Comparison of ENCODE assay signal across 23 cellular contexts in genomic region chr2:219527076-219527394, GRCh38. TPM values are rescaled to one million over a fixed set of nuclear protein-coding genes. Genes with fewer than 3 reads are reported as not detected.
DNase-seq lines count a peak whose midpoint lies in the region; ATAC-seq, FAIRE-seq and TF ChIP-seq lines count a peak whose summit lies in the region.
"Had no signal": no experiment of that assay in that cellular context is flagged by ENCODE, and none has a peak within 500 bp of the region (broad histone marks: within the 10 kb centered on the region; RNA-seq: fewer than 3 reads in every experiment).

No MANE protein-coding gene starts in this region.

- no peaks in the 10 kb centered on the region for H3K36me3 ChIP-seq in CD8-positive, alpha-beta memory T cell (ENCODE audit: insufficient read depth, low read length)
- no peaks in the 10 kb centered on the region for H3K36me3 ChIP-seq in right lobe of liver
- H3K36me3 ChIP-seq: suprapubic skin had no signal

- DNase-seq in CD8-positive, alpha-beta memory T cell = no peak
- DNase-seq in HTR-8/SVneo (ENCODE audit: insufficient read length, low spot score) = no peak
- DNase-seq in right lobe of liver = no peak
- DNase-seq in coronary artery (ENCODE audit: low spot score) = no peak
- no peak for DNase-seq in NCI-H2029 treated with DMSO at 0.1 percent for 48 hours (lab: John Stamatoyannopoulos, UW)
- DNase-seq: activated CD4-positive, alpha-beta T cell treated with anti-CD3 and anti-CD28 coated beads for 4 hours; activated CD8-positive, alpha-beta memory T cell treated with anti-CD3 and anti-CD28 coated beads, Interleukin-2, amount 50 U/mL, for 48 hours; activated gamma-delta T cell treated with Interleukin-2 at 50 U/mL for 16 hours; amniotic stem cell; cerebellar nuclear complex; COR-L47; NCI-H1048; NCI-H345; occipital lobe; stimulated activated CD4-positive, alpha-beta T cell treated with anti-CD3 and anti-CD28 coated beads, Interleukin-4, amount 100 ng/mL, for 1 hour had no signal

- TF ChIP-seq CTCF in brain (conservative IDR thresholded peaks at IDR 0.05) (no peak), right lobe of liver (IDR thresholded peaks at IDR 0.05) (no peak), coronary artery (IDR thresholded peaks at IDR 0.05) (no peak)

- no peak overlapping the region for H3K27ac Mint-ChIP-seq in CD8-positive, alpha-beta memory T cell
- peak overlapping the region in 3 of 5 experiments; percentile 61 to 90 (median 69) for H3K27ac Mint-ChIP-seq in brain

- ATAC-seq in right lobe of liver (peak; percentile 26 to 54 (median 48)), GM21576 (IDR thresholded peaks at IDR 0.05; ENCODE audit: unreplicated experiment) (no peak), GM19324 (IDR thresholded peaks at IDR 0.05; ENCODE audit: low FRiP score, unreplicated experiment) (no peak)
- ATAC-seq: GM12878 had no signal

- no peak for TF ChIP-seq POLR2A in right lobe of liver (IDR thresholded peaks at IDR 0.05)

- peaks cover 48 to 85% of the 10 kb centered on the region in 2 donors for H3K27me3 Mint-ChIP-seq in CD8-positive, alpha-beta memory T cell
- H3K27me3 Mint-ChIP-seq in brain = peaks cover 20% of the 10 kb centered on the region

- peak overlapping the region; percentile 51 for H3K27ac ChIP-seq in CD8-positive, alpha-beta memory T cell (ENCODE audit: low read depth, low read length)
- H3K27ac ChIP-seq in right lobe of liver = no peak overlapping the region
- no peak overlapping the region for H3K27ac ChIP-seq in coronary artery
- H3K27ac ChIP-seq: suprapubic skin had no signal

- intact Hi-C loops in right lobe of liver (cut with DNase I) = loop anchor here in 1 of 2 donors (10.0 kb wide), 1 partner anchor 122 kb away; no protein-coding TSS in a partner anchor

- peaks cover 8% of the 10 kb centered on the region for H3K4me1 ChIP-seq in CD8-positive, alpha-beta memory T cell (ENCODE audit: insufficient read depth, low read length)
- H3K4me1 ChIP-seq in right lobe of liver = no peaks in the 10 kb centered on the region

- peaks cover 43% of the 10 kb centered on the region for H3K27me3 ChIP-seq in CD8-positive, alpha-beta memory T cell (ENCODE audit: insufficient read depth, low read length, poor library complexity, severe bottlenecking)
- peaks cover 0 to 23% of the 10 kb centered on the region in 2 donors for H3K27me3 ChIP-seq in right lobe of liver

- H3K4me3 ChIP-seq in CD8-positive, alpha-beta memory T cell (ENCODE audit: low read length) = no peak overlapping the region
- H3K4me3 ChIP-seq in right lobe of liver (no peak overlapping the region), coronary artery (no peak overlapping the region)
- H3K4me3 ChIP-seq: GM12878, suprapubic skin had no signal

- no peaks in the 10 kb centered on the region for H3K9me3 Mint-ChIP-seq in CD8-positive, alpha-beta memory T cell
- H3K9me3 Mint-ChIP-seq in brain = no peaks in the 10 kb centered on the region

- no CpG with 5 or more reads among the region's 6 CpGs for WGBS in right lobe of liver (ENCODE audit: insufficient coverage, low coverage, low lambda C conversion rate, missing lambda C conversion rate)

- H3K4me3 Mint-ChIP-seq in CD8-positive, alpha-beta memory T cell = no peak overlapping the region
- peak overlapping the region in 1 of 5 experiments; percentile 6 for H3K4me3 Mint-ChIP-seq in brain

- peaks cover 5 to 13% (median 8%) of the 10 kb centered on the region in 3 donors for H3K4me1 Mint-ChIP-seq in CD8-positive, alpha-beta memory T cell
- peaks cover 62% of the 10 kb centered on the region for H3K4me1 Mint-ChIP-seq in brain

- CTCF ChIA-PET in CD8-positive, alpha-beta memory T cell (lab: Charles Lee) = interaction anchor here (1.1 to 7.4 kb wide), 4 partner anchors 17 to 124 kb away, joined by 6 to 102 read pairs (median 54); partner anchors contain the start of gene GMPPA

- no peaks in the 10 kb centered on the region for H3K36me3 Mint-ChIP-seq in CD8-positive, alpha-beta memory T cell
- no peaks in the 10 kb centered on the region for H3K36me3 Mint-ChIP-seq in brain

- peak; percentile 20 for FAIRE-seq in HTR-8/SVneo (lab: Jason Lieb, UNC)
- FAIRE-seq: G401.6, GM12878 had no signal

- POLR2A ChIA-PET in CD8-positive, alpha-beta memory T cell (lab: Charles Lee) = no interaction called here

- H3K9me3 ChIP-seq in CD8-positive, alpha-beta memory T cell (ENCODE audit: low read length) = no peaks in the 10 kb centered on the region
- H3K9me3 ChIP-seq in right lobe of liver = no peaks in the 10 kb centered on the region
- H3K9me3 ChIP-seq: suprapubic skin had no signal

RNA-seq across cellular contexts. Expression of gene ASIC4, which starts 12.8 kb away (rescaled TPM):
- not detected for total RNA-seq in CD8-positive, alpha-beta memory T cell
- not detected for polyA plus RNA-seq in CD8-positive, alpha-beta memory T cell
- polyA plus RNA-seq in brain (ENCODE audit: insufficient read depth, low read depth, low replicate concordance) = 1.2 TPM
- not detected for total RNA-seq in right lobe of liver
- total RNA-seq: GM12878, mononuclear cell, suprapubic skin had no signal

RNA-seq across cellular contexts. Expression of gene CHPF, which starts 16.6 kb away (rescaled TPM):
- 10 to 100 TPM; 32.9 to 36.5 TPM for total RNA-seq in CD8-positive, alpha-beta memory T cell
- 8.7 TPM for polyA plus RNA-seq in CD8-positive, alpha-beta memory T cell
- 41.6 TPM for polyA plus RNA-seq in brain (ENCODE audit: insufficient read depth, low read depth, low replicate concordance)
- 100 to 1,000 TPM in 2 of 6 experiments, 10 to 100 TPM in 4; 33.2 to 183 (median 39.6) TPM for total RNA-seq in right lobe of liver

RNA-seq across cellular contexts. Expression of gene TMEM198, which starts 16.8 kb away (rescaled TPM):
- total RNA-seq in CD8-positive, alpha-beta memory T cell = 1 to 10 TPM; 5.2 to 6.0 TPM
- not detected for polyA plus RNA-seq in CD8-positive, alpha-beta memory T cell
- 23.1 TPM for polyA plus RNA-seq in brain (ENCODE audit: insufficient read depth, low read depth, low replicate concordance)
- 1 to 10 TPM in 5 of 6 experiments, under 1 TPM in 1; 0.68 to 3.2 (median 1.2) TPM for total RNA-seq in right lobe of liver
- total RNA-seq: mononuclear cell had no signal

RNA-seq across cellular contexts. Expression of gene GMPPA, which starts 28.3 kb away (rescaled TPM):
- 10 to 100 TPM; 36.9 to 37.1 TPM for total RNA-seq in CD8-positive, alpha-beta memory T cell
- 32.5 TPM for polyA plus RNA-seq in CD8-positive, alpha-beta memory T cell
- 22.0 TPM for polyA plus RNA-seq in brain (ENCODE audit: insufficient read depth, low read depth, low replicate concordance)
- total RNA-seq in right lobe of liver = 10 to 100 TPM; 21.7 to 54.1 (median 40.2) TPM

RNA-seq across cellular contexts. Expression of gene OBSL1, which starts 44.3 kb away (rescaled TPM):
- total RNA-seq in CD8-positive, alpha-beta memory T cell = under 1 TPM; 0.48 to 0.69 TPM
- not detected for polyA plus RNA-seq in CD8-positive, alpha-beta memory T cell
- 91.4 TPM for polyA plus RNA-seq in brain (ENCODE audit: insufficient read depth, low read depth, low replicate concordance)
- total RNA-seq in right lobe of liver = 10 to 100 TPM; 27.0 to 42.5 (median 39.4) TPM
- total RNA-seq: T-helper 2 cell treated with Interferon-gamma antibody and Interleukin-4, amounts not matched to agents 100 ng/mL and 5 ng/mL, for 36 hours had no signal

Comparison
In these comparisons a context has a peak if more than half of its experiments do, and no peak if none do; other contexts are left out.
1. H3K27ac Mint-ChIP-seq: peak in brain (3 of 5); none in CD8-positive, alpha-beta memory T cell (0 of 8).
2. ATAC-seq: peak in right lobe of liver (4 of 4); none in GM21576 (single experiment) and GM19324 (single experiment).